10 cellular contexts compared by ENCODE assay signal in the genomic region with DNA sequence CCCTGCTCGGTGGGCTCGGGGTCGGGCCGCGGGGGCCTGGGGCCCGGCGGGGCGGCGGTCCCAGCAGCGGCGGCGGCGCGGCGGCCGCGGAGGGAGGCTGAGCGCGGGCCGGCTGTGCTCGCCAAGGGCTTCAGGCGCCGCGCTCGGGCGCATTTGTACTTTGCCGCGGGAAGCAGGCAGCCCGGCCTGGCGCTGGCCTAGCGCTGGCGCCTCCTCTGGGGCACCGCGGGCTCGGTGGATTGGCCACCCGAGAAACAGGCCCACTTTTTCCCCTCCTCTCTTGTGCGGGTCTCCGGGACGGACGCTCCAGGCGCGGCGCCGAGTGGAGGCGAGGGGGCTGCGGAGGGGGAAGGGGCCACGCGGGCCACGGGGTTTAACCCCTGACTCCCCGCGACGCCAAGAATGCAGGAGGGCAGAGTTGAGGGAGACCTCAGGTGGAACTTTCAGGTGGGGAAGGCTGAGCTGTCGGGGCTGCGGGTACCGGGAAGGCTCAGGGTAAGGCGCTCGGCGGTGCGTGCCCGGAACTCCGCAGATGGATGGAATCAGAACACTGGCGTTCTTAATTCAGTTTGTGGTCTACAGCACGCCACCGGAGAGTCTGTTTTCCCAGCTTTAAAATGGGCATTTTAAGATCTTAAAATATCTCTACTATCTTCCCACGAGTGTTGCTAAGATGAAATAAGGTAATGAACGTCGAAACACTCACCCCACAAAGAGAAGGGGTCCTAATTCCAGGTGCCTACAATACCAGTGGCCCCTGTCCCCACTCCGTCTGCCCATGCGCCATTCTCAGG. TPM values are rescaled to one million over a fixed set of nuclear protein-coding genes. Genes with fewer than 3 reads are reported as not detected.
DNase-seq lines count a peak whose midpoint lies in the region; ATAC-seq and TF ChIP-seq lines count a peak whose summit lies in the region.
"Had no signal": no experiment of that assay in that cellular context is flagged by ENCODE, and none has a peak within 500 bp of the region (broad histone marks: within the 10 kb centered on the region; RNA-seq: fewer than 3 reads in every experiment).

A gene with protein sequence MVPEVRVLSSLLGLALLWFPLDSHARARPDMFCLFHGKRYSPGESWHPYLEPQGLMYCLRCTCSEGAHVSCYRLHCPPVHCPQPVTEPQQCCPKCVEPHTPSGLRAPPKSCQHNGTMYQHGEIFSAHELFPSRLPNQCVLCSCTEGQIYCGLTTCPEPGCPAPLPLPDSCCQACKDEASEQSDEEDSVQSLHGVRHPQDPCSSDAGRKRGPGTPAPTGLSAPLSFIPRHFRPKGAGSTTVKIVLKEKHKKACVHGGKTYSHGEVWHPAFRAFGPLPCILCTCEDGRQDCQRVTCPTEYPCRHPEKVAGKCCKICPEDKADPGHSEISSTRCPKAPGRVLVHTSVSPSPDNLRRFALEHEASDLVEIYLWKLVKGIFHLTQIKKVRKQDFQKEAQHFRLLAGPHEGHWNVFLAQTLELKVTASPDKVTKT (minus strand): TSS at position 126 of the 794 bp plus-strand sequence. CDS start 538 bp downstream, outside the sequence.

- H3K27ac ChIP-seq in ectodermal cell (ENCODE audit: insufficient read depth, low read depth, low read length, poor library complexity, severe bottlenecking) (no peak within 1 kb of the TSS), aorta (ENCODE audit: low read depth in 1 of 2, low read length in 2 of 2) (no peak within 1 kb of the TSS)

- H3K27me3 ChIP-seq in ectodermal cell (ENCODE audit: control insufficient read depth, insufficient read depth, low read length, poor library complexity, severe bottlenecking) (peaks cover 71% of the 10 kb centered on the region), aorta (ENCODE audit: control insufficient read depth in 1 of 2, insufficient read depth in 2 of 2, low read length in 1 of 2) (no peaks in the 10 kb centered on the region)

- H3K4me3 Mint-ChIP-seq in activated naive CD8-positive, alpha-beta T cell: peak within 1 kb of the TSS; percentile 42
- H3K4me3 Mint-ChIP-seq in activated naive CD8-positive, alpha-beta T cell treated with anti-CD3 and anti-CD28 coated beads, Interleukin-2, amount 50 U/mL, for 24 hours: no peak within 1 kb of the TSS
- H3K4me3 Mint-ChIP-seq in mesothelial cell of epicardium: peak within 1 kb of the TSS; percentile 57

- H3K4me1 ChIP-seq in ectodermal cell (ENCODE audit: control insufficient read depth, insufficient read depth, low read length) (no peaks in the 10 kb centered on the region), aorta (ENCODE audit: control insufficient read depth in 1 of 2, insufficient read depth in 2 of 2, low read length in 2 of 2) (no peaks in the 10 kb centered on the region)

- 14 to 15% methylated on average over 69 of the region's 69 CpGs for WGBS in ectodermal cell, 2 experiments
- WGBS in aorta, 2 donors: 11 to 13% methylated on average over 41 to 69 of the region's 69 CpGs

- peaks cover 7% of the 10 kb centered on the region for H3K4me1 Mint-ChIP-seq in activated naive CD8-positive, alpha-beta T cell (ENCODE audit: low read depth)
- H3K4me1 Mint-ChIP-seq in activated naive CD8-positive, alpha-beta T cell treated with anti-CD3 and anti-CD28 coated beads, Interleukin-2, amount 50 U/mL, for 24 hours: peaks cover 6% of the 10 kb centered on the region
- peaks cover 4% of the 10 kb centered on the region for H3K4me1 Mint-ChIP-seq in mesothelial cell of epicardium

- H3K36me3 Mint-ChIP-seq in activated naive CD8-positive, alpha-beta T cell: no peaks in the 10 kb centered on the region
- no peaks in the 10 kb centered on the region for H3K36me3 Mint-ChIP-seq in activated naive CD8-positive, alpha-beta T cell treated with anti-CD3 and anti-CD28 coated beads, Interleukin-2, amount 50 U/mL, for 24 hours (ENCODE audit: low read depth)
- H3K36me3 Mint-ChIP-seq in mesothelial cell of epicardium: no peaks in the 10 kb centered on the region

- H3K9me3 ChIP-seq in ectodermal cell (ENCODE audit: control insufficient read depth, low read length) (no peaks in the 10 kb centered on the region), aorta (ENCODE audit: control insufficient read depth, low read length) (no peaks in the 10 kb centered on the region)

- peak within 1 kb of the TSS; percentile 43 for H3K4me3 ChIP-seq in ectodermal cell (ENCODE audit: insufficient read depth, low read depth, low read length)
- H3K4me3 ChIP-seq in aorta (ENCODE audit: low read length in 2 of 2): peak within 1 kb of the TSS; percentile 22 to 25

- H3K27ac Mint-ChIP-seq in activated naive CD8-positive, alpha-beta T cell: no peak within 1 kb of the TSS
- H3K27ac Mint-ChIP-seq in activated naive CD8-positive, alpha-beta T cell treated with anti-CD3 and anti-CD28 coated beads, Interleukin-2, amount 50 U/mL, for 24 hours: no peak within 1 kb of the TSS
- H3K27ac Mint-ChIP-seq in mesothelial cell of epicardium: no peak within 1 kb of the TSS

- intact Hi-C loops in aorta (cut with DNase I): loop anchor here in 1 of 2 donors (10.0 kb wide), 1 partner anchor 477 kb away; no protein-coding TSS in a partner anchor

- TF ChIP-seq CTCF in mesothelial cell of epicardium (IDR thresholded peaks at IDR 0.05; ENCODE audit: unreplicated experiment): no peak

- H3K27me3 Mint-ChIP-seq in activated naive CD8-positive, alpha-beta T cell: peaks cover 30% of the 10 kb centered on the region
- H3K27me3 Mint-ChIP-seq in activated naive CD8-positive, alpha-beta T cell treated with anti-CD3 and anti-CD28 coated beads, Interleukin-2, amount 50 U/mL, for 24 hours: peaks cover 58% of the 10 kb centered on the region
- H3K27me3 Mint-ChIP-seq in mesothelial cell of epicardium (ENCODE audit: low read depth): peaks cover 86% of the 10 kb centered on the region

- H3K36me3 ChIP-seq in ectodermal cell (ENCODE audit: control insufficient read depth, insufficient read depth, low read length) (no peaks in the 10 kb centered on the region), aorta (ENCODE audit: control insufficient read depth in 1 of 2, insufficient read depth in 2 of 2, low read length in 1 of 2) (no peaks in the 10 kb centered on the region)

- no peak for DNase-seq in activated naive CD8-positive, alpha-beta T cell treated with anti-CD3 and anti-CD28 coated beads, Interleukin-2, amount 50 U/mL, for 24 hours
- DNase-seq in mesothelial cell of epicardium (ENCODE audit: low spot score in 2 of 2, unreplicated experiment in 2 of 2) (no peak), aorta (peak in 1 of 2 donors; percentile 86), AML-193 (lab: John Stamatoyannopoulos, UW) (no peak), glomerular visceral epithelial cell (ENCODE audit: extremely low spot score) (no peak)
- DNase-seq: cerebellar nuclear complex, DND-41 had no signal

- H3K9me3 Mint-ChIP-seq in activated naive CD8-positive, alpha-beta T cell (ENCODE audit: low read depth): no peaks in the 10 kb centered on the region
- H3K9me3 Mint-ChIP-seq in activated naive CD8-positive, alpha-beta T cell treated with anti-CD3 and anti-CD28 coated beads, Interleukin-2, amount 50 U/mL, for 24 hours: no peaks in the 10 kb centered on the region
- no peaks in the 10 kb centered on the region for H3K9me3 Mint-ChIP-seq in mesothelial cell of epicardium

- ATAC-seq in activated naive CD8-positive, alpha-beta T cell treated with anti-CD3 and anti-CD28 coated beads, Interleukin-2, amount 50 U/mL, for 24 hours: no peak
- ATAC-seq in aorta (ENCODE audit: low FRiP score) (no peak), GM19452 (IDR thresholded peaks at IDR 0.05; ENCODE audit: unreplicated experiment) (no peak)

RNA-seq across cellular contexts. Expression of the gene that starts here (rescaled TPM):
- polyA plus RNA-seq in ectodermal cell (2013, experiment 1 of 4): not detected
- 0.55 TPM for polyA plus RNA-seq in ectodermal cell (2013, experiment 2 of 4)
- 1.1 TPM for polyA plus RNA-seq in ectodermal cell (2013, experiment 3 of 4)
- 0.36 TPM for polyA plus RNA-seq in ectodermal cell (2013, experiment 4 of 4)
- total RNA-seq in mesothelial cell of epicardium: 0.45 to 0.65 TPM in 2 of 3 replicates, not detected in the other
- total RNA-seq in aorta: 10 to 100 TPM in 1 of 2 donors, 1 to 10 TPM in 1; 4.1 to 14.5 TPM
- under 1 TPM in 1 of 2 donors, not detected in 1; 0.23 TPM for polyA plus RNA-seq in aorta
